ENCODE assay signal across 34 cellular contexts in genomic region chr1:172277277-172277676, GRCh38.
DNase-seq lines count a peak whose midpoint lies in the region; ATAC-seq, FAIRE-seq and TF ChIP-seq lines count a peak whose summit lies in the region.
"Had no signal": no experiment of that assay in that cellular context is flagged by ENCODE, and none has a peak within 500 bp of the region (broad histone marks: within the 10 kb centered on the region; RNA-seq: fewer than 3 reads in every experiment).

No MANE protein-coding gene starts in this region.

- FAIRE-seq in GM12892 (lab: Jason Lieb, UNC): no peak
- FAIRE-seq: bronchial epithelial cell, GM19239 had no signal

- CTCF ChIA-PET in SK-N-SH (lab: Yijun Ruan, JAX): no interaction called here

- peaks cover 2 to 12% of the 10 kb centered on the region in 2 experiments; a peak in 2 of 4 replicates for H3K4me1 ChIP-seq in SK-N-SH (ENCODE audit: control insufficient read depth in 1 of 2, insufficient read depth in 2 of 2, low read depth in 1 of 2, low read length in 1 of 2)
- H3K4me1 ChIP-seq: gastrocnemius medialis, lower lobe of right lung, Peyer's patch, suprapubic skin had no signal

- DNase-seq in SK-N-SH (no peak), cardiac fibroblast (ENCODE audit: low read depth in 2 of 2) (peak; percentile 22 to 63), foreskin fibroblast (peak; percentile 40 to 72), NCI-H2029 (lab: John Stamatoyannopoulos, UW) (no peak), GM12892 (ENCODE audit: insufficient read length) (no peak)
- no peak for DNase-seq in stimulated activated CD4-positive, alpha-beta T cell treated with anti-CD3 and anti-CD28 coated beads, Interleukin-4, amount 100 ng/mL, for 1 hour
- DNase-seq: activated CD4-positive, alpha-beta T cell treated with anti-CD3 and anti-CD28 coated beads for 36 hours; activated CD8-positive, alpha-beta T cell treated with anti-CD3 and anti-CD28 coated beads for 36 hours; activated naive CD4-positive, alpha-beta T cell treated with anti-CD3 and anti-CD28 coated beads, Interleukin-2, amount 50 U/mL, for 16 hours; amniotic stem cell; Calu3; DMS79; effector CD8-positive, alpha-beta T cell; erythroblast; gastrocnemius medialis; GF-D8; KG1; lower lobe of right lung; MG63; NCI-H2029 treated with DMSO at 0.1 percent for 48 hours; NCI-H2227 treated with DMSO at 0.1 percent for 48 hours; Peyer's patch; SHP77 treated with DMSO at 0.1 percent for 48 hours; stimulated activated naive B cell treated with anti-CD40 and anti-IgM and Interleukin-4, amounts not matched to agents 10 μg/mL and 1 μg/mL and 100 μg/mL, for 72 hours; upper lobe of left lung had no signal

- no peak overlapping the region for H2AFZ ChIP-seq in SK-N-SH (ENCODE audit: low read depth)
- H2AFZ ChIP-seq: hepatocyte had no signal

- 71% methylated on average over 1 of the region's 1 CpG for WGBS in SK-N-SH (ENCODE audit: low lambda C conversion rate)

- no peaks in the 10 kb centered on the region for H3K9me3 ChIP-seq in SK-N-SH
- H3K9me3 ChIP-seq: gastrocnemius medialis, lower lobe of right lung, MG63, Peyer's patch, suprapubic skin, upper lobe of left lung had no signal

- H3F3A ChIP-seq in SK-N-SH (replicated peaks; ENCODE audit: insufficient read depth): peaks cover 28% of the 10 kb centered on the region

- no peak overlapping the region for H3K9ac ChIP-seq in SK-N-SH

- TF ChIP-seq CTCF in SK-N-SH (IDR thresholded peaks at IDR 0.05) (no peak), cardiac fibroblast (IDR thresholded peaks at IDR 0.05; ENCODE audit: low read depth, low read length) (no peak), foreskin fibroblast (IDR thresholded peaks at IDR 0.05; ENCODE audit: low read depth, low read length) (no peak)

- no peak overlapping the region for H3K4me2 ChIP-seq in SK-N-SH
- H3K4me2 ChIP-seq: hepatocyte had no signal

- H3K36me3 ChIP-seq in SK-N-SH (replicated peaks in 1 of 2; ENCODE audit: control insufficient read depth in 1 of 2, insufficient read depth in 2 of 2, low read length in 1 of 2): peaks cover 0 to 9% of the 10 kb centered on the region in 2 experiments
- H3K36me3 ChIP-seq: gastrocnemius medialis, lower lobe of right lung, MG63, Peyer's patch, suprapubic skin, upper lobe of left lung had no signal

- H3K79me2 ChIP-seq in SK-N-SH (ENCODE audit: insufficient read depth): peaks cover 13% of the 10 kb centered on the region
- H3K79me2 ChIP-seq: hepatocyte had no signal

- POLR2A ChIA-PET in SK-N-SH (lab: Yijun Ruan, JAX): no interaction called here

- no peak for TF ChIP-seq EP300 in SK-N-SH (IDR thresholded peaks at IDR 0.05; ENCODE audit: borderline replicate concordance in 1 of 2, low read depth in 1 of 2, low read length in 1 of 2)

- no peaks in the 10 kb centered on the region for H3K9me2 ChIP-seq in SK-N-SH

- no peak for TF ChIP-seq RAD21 in SK-N-SH (IDR thresholded peaks at IDR 0.05; ENCODE audit: low read length)

- no peak for ATAC-seq in SK-N-SH treated with all-trans-retinoic acid at 6 μM for 48 hours
- no peak for ATAC-seq in activated CD4-positive, CD25-positive, alpha-beta regulatory T cell treated with anti-CD3 and anti-CD28 coated beads, Interleukin-2, amount 50 U/mL, for 24 hours
- ATAC-seq: activated CD4-positive, alpha-beta T cell treated with anti-CD3 and anti-CD28 coated beads for 36 hours; activated CD8-positive, alpha-beta T cell treated with anti-CD3 and anti-CD28 coated beads for 36 hours; gastrocnemius medialis; lower lobe of right lung; natural killer cell treated with Interleukin-12 subunit alpha and Interleukin-12 subunit beta and Interleukin-15 and Interleukin-18, amount 100 ng/mL, for 72 hours; stimulated activated naive B cell treated with anti-CD40 and anti-IgM and Interleukin-4, amounts not matched to agents 10 μg/mL and 1 μg/mL and 100 μg/mL, for 72 hours had no signal

- no peak overlapping the region for H3K4me3 ChIP-seq in SK-N-SH (ENCODE audit: low read depth in 2 of 2, low read length in 1 of 2)
- no peak overlapping the region for H3K4me3 ChIP-seq in cardiac fibroblast (replicated peaks in 1 of 2; ENCODE audit: low read depth in 2 of 2, low read length in 2 of 2)
- H3K4me3 ChIP-seq in foreskin fibroblast (ENCODE audit: low read depth in 1 of 2, low read length in 2 of 2): no peak overlapping the region
- H3K4me3 ChIP-seq: coronary artery, gastrocnemius medialis, hepatocyte, lower lobe of right lung, MG63, Peyer's patch, suprapubic skin, upper lobe of left lung had no signal

- H4K20me1 ChIP-seq in SK-N-SH (ENCODE audit: insufficient read depth): no peaks in the 10 kb centered on the region

- no peak for TF ChIP-seq POLR2A in GM12892 (IDR thresholded peaks at IDR 0.05; ENCODE audit: low read depth, low read length)

- H3K27ac ChIP-seq in SK-N-SH (ENCODE audit: low read depth in 2 of 2, low read length in 1 of 2): peak overlapping the region; percentile 71 to 72; a peak in 3 of 4 replicates
- H3K27ac ChIP-seq: 22Rv1, coronary artery, gastrocnemius medialis, lower lobe of right lung, Peyer's patch, suprapubic skin, upper lobe of left lung had no signal

- H3K27me3 ChIP-seq in SK-N-SH (ENCODE audit: insufficient read depth): no peaks in the 10 kb centered on the region
- H3K27me3 ChIP-seq: gastrocnemius medialis, hepatocyte, MG63, Peyer's patch, suprapubic skin, upper lobe of left lung had no signal

TF ChIP-seq in SK-N-SH, 30 proteins besides CTCF, POLR2A, EP300 and RAD21:
- no peak for TF ChIP-seq GABPA (IDR thresholded peaks at IDR 0.05; ENCODE audit: low read depth)
- TF ChIP-seq NRF1 (IDR thresholded peaks at IDR 0.05; ENCODE audit: low read depth, low read length): no peak
- TF ChIP-seq JUND (IDR thresholded peaks at IDR 0.05): no peak
- TF ChIP-seq FOSL2 (IDR thresholded peaks at IDR 0.05; ENCODE audit: borderline replicate concordance, low read depth): no peak
- no peak for TF ChIP-seq FOXJ3 (CRISPR knock-in tag; IDR thresholded peaks at IDR 0.05)
- TF ChIP-seq MEF2A (IDR thresholded peaks at IDR 0.05; ENCODE audit: borderline replicate concordance, low read depth): no peak
- TF ChIP-seq MAX (IDR thresholded peaks at IDR 0.05; ENCODE audit: low read depth): no peak

TF ChIP-seq in SK-N-SH treated with all-trans-retinoic acid at 6 μM for 48 hours, 23 proteins besides CTCF, POLR2A, EP300 and RAD21 (continues in another document):
- TF ChIP-seq TCF4 (CRISPR knock-in tag; IDR thresholded peaks at IDR 0.05; ENCODE audit: borderline replicate concordance) (no peak), CSDC2 (CRISPR knock-in tag; IDR thresholded peaks at IDR 0.05) (no peak), TOX (CRISPR knock-in tag; IDR thresholded peaks at IDR 0.05; ENCODE audit: borderline replicate concordance) (no peak), SNAI2 (CRISPR knock-in tag; IDR thresholded peaks at IDR 0.05) (no peak), TSHZ2 (CRISPR knock-in tag; IDR thresholded peaks at IDR 0.05) (no peak), ZC3H10 (CRISPR knock-in tag; IDR thresholded peaks at IDR 0.05) (no peak), ZNF70 (CRISPR knock-in tag; IDR thresholded peaks at IDR 0.05) (no peak), PATZ1 (CRISPR knock-in tag; IDR thresholded peaks at IDR 0.05; ENCODE audit: borderline replicate concordance) (no peak), OSR1 (CRISPR knock-in tag; IDR thresholded peaks at IDR 0.05) (no peak), GLIS3 (CRISPR knock-in tag; IDR thresholded peaks at IDR 0.05) (no peak)

Comparison
In these comparisons a context has a peak if more than half of its experiments do, and no peak if none do; other contexts are left out.
1. DNase-seq: peak in cardiac fibroblast (2 of 2) and foreskin fibroblast (2 of 2); none in SK-N-SH (single experiment), NCI-H2029 (single experiment), GM12892 (single experiment) and stimulated activated CD4-positive, alpha-beta T cell treated with anti-CD3 and anti-CD28 coated beads, Interleukin-4, amount 100 ng/mL, for 1 hour (single experiment).